Comparison of ENCODE assay signal across 8 cellular contexts in genomic region chr1:26697441-26697977, GRCh38.
A peak's percentile ranks its signal among the peaks of the same experiment; 100 is the strongest.
DNase-seq lines count a peak whose midpoint lies in the region; ATAC-seq and TF ChIP-seq lines count a peak whose summit lies in the region.

No MANE protein-coding gene starts in this region.

- DNase-seq in HL-60 (ENCODE audit: low read depth in 1 of 2, low spot score in 1 of 2) (no peak), cardiac fibroblast (ENCODE audit: low read depth in 2 of 2) (no peak), NCI-H2081 (lab: John Stamatoyannopoulos, UW) (no peak)
- DNase-seq in effector CD8-positive, alpha-beta T cell (lab: John Stamatoyannopoulos, UW), result no peak

- H3K27ac ChIP-seq in BLaER1 (peak overlapping the region; percentile 100), HL-60 (replicated peaks) (peak overlapping the region; percentile 90), muscle layer of colon (ENCODE audit: low read depth, low read length) (peak overlapping the region; percentile 78)

- peaks cover 62% of the 10 kb centered on the region for H3K4me1 ChIP-seq in BLaER1
- peaks cover 65% of the 10 kb centered on the region for H3K4me1 ChIP-seq in muscle layer of colon (ENCODE audit: insufficient read depth, low read length)

- peak overlapping the region; percentile 89 for H3K4me2 ChIP-seq in BLaER1

- peak overlapping the region; percentile 100 for H3K9ac ChIP-seq in BLaER1
- H3K9ac ChIP-seq in muscle layer of colon (ENCODE audit: low read length), result peak overlapping the region; percentile 55

- peaks cover 48% of the 10 kb centered on the region for H4K20me1 ChIP-seq in BLaER1

- H3K9me3 ChIP-seq in BLaER1 (no peaks in the 10 kb centered on the region), muscle layer of colon (ENCODE audit: low read length) (no peaks in the 10 kb centered on the region)

- peaks cover 20% of the 10 kb centered on the region for H3K36me3 ChIP-seq in BLaER1
- H3K36me3 ChIP-seq in muscle layer of colon (ENCODE audit: insufficient read depth, low read length), result no peaks in the 10 kb centered on the region

- peak overlapping the region; percentile 98 for H3K4me3 ChIP-seq in BLaER1
- H3K4me3 ChIP-seq in HL-60 (replicated peaks; ENCODE audit: insufficient read depth, low read length), result peak overlapping the region; percentile 83
- H3K4me3 ChIP-seq in cardiac fibroblast (replicated peaks in 1 of 2; ENCODE audit: low read depth in 2 of 2, low read length in 2 of 2), result peak overlapping the region; percentile 71 to 73
- H3K4me3 ChIP-seq in muscle layer of colon (ENCODE audit: low read depth in 1 of 2, low read length in 2 of 2), result peak overlapping the region; percentile 71 to 78

- no peak for ATAC-seq in GM18870 (IDR thresholded peaks at IDR 0.05; ENCODE audit: unreplicated experiment)
- ATAC-seq in GM19395 (IDR thresholded peaks at IDR 0.05; ENCODE audit: unreplicated experiment), result no peak

- no peak for TF ChIP-seq CTCF in HL-60 (IDR thresholded peaks at IDR 0.05; ENCODE audit: insufficient read depth, low read length)
- TF ChIP-seq CTCF in cardiac fibroblast (IDR thresholded peaks at IDR 0.05; ENCODE audit: low read depth, low read length), result no peak

- H3K27me3 ChIP-seq in BLaER1 (no peaks in the 10 kb centered on the region), HL-60 (ENCODE audit: insufficient read depth, poor library complexity, severe bottlenecking) (no peaks in the 10 kb centered on the region), muscle layer of colon (ENCODE audit: control insufficient read depth in 1 of 2, insufficient read depth in 2 of 2, low read length in 2 of 2) (no peaks in the 10 kb centered on the region)
